ENCODE assay signal across 9 cellular contexts in the genomic region with DNA sequence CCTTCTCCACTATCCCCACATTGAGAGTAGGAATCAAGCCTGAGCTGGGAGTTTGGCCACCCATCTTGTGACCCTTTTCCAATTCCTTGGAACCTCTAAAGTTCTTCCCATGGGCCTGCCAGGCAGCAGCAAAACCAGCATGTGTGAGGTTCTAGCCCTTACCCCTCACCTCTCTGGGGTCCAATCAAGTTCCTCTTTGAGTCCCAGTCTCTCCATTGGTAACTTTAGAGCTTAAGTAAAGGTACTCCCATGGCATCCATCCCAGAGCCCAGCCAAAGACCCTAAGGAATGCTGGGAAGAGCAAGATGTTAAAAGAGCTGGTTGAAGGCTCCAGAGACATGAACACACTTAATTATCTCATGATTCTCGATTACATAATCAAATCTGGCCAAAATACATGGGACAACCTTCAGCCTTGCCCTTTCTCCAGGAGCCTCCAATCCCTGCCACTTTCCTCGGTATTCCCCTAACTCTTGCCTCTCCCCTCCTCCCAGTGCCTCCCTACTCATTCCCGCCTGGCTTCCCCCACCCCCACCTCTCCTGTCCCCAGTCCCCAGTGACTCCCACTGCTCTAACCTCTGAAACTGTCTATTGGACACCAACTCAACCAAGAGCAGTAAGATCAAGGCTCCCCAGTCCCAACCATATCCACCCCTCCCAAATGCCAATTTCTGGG. TPM values are rescaled to one million over a fixed set of nuclear protein-coding genes. Genes with fewer than 3 reads are reported as not detected.
DNase-seq lines count a peak whose midpoint lies in the region; ATAC-seq, FAIRE-seq and TF ChIP-seq lines count a peak whose summit lies in the region.
"Had no signal": no experiment of that assay in that cellular context is flagged by ENCODE, and none has a peak within 500 bp of the region (broad histone marks: within the 10 kb centered on the region; RNA-seq: fewer than 3 reads in every experiment).

No MANE protein-coding gene starts in this region.

- intact Hi-C loops in activated CD4-positive, alpha-beta memory T cell treated with anti-CD3 and anti-CD28 coated beads for 36 hours (cut with micrococcal nuclease): no loop called here
- intact Hi-C loops in adrenal gland (cut with DNase I): no loop called here

- no peak for TF ChIP-seq CTCF in adrenal gland (IDR thresholded peaks at IDR 0.05)
- TF ChIP-seq CTCF in thoracic aorta (IDR thresholded peaks at IDR 0.05): no peak

- H3K27ac Mint-ChIP-seq in activated CD4-positive, alpha-beta memory T cell treated with anti-CD3 and anti-CD28 coated beads, Interleukin-2, amount 10 ng/mL, durations not matched to agents 7 days and 5 days: no peak overlapping the region
- H3K27ac Mint-ChIP-seq in activated CD4-positive, alpha-beta memory T cell treated with anti-CD3 and anti-CD28 coated beads for 36 hours: no peak overlapping the region

- H3K9me3 ChIP-seq in adrenal gland (replicated peaks in 1 of 3): no peaks in the 10 kb centered on the region
- H3K9me3 ChIP-seq in thoracic aorta: no peaks in the 10 kb centered on the region
- H3K9me3 ChIP-seq: MG63 had no signal

- ATAC-seq in thoracic aorta (ENCODE audit: insufficient number of reproducible peaks, low FRiP score, low read depth): no peak

- TF ChIP-seq POLR2A in adrenal gland (IDR thresholded peaks at IDR 0.05) (no peak), H54 (IDR thresholded peaks at IDR 0.05; ENCODE audit: low read depth, low read length) (no peak)

- peaks cover 13% of the 10 kb centered on the region for H3K27me3 Mint-ChIP-seq in activated CD4-positive, alpha-beta memory T cell treated with anti-CD3 and anti-CD28 coated beads, Interleukin-2, amount 10 ng/mL, durations not matched to agents 7 days and 5 days
- H3K27me3 Mint-ChIP-seq in activated CD4-positive, alpha-beta memory T cell treated with anti-CD3 and anti-CD28 coated beads for 36 hours: no peaks in the 10 kb centered on the region

- H3K36me3 Mint-ChIP-seq in activated CD4-positive, alpha-beta memory T cell treated with anti-CD3 and anti-CD28 coated beads, Interleukin-2, amount 10 ng/mL, durations not matched to agents 7 days and 5 days (ENCODE audit: low read depth): peaks cover 22% of the 10 kb centered on the region
- H3K36me3 Mint-ChIP-seq in activated CD4-positive, alpha-beta memory T cell treated with anti-CD3 and anti-CD28 coated beads for 36 hours: peaks cover 10% of the 10 kb centered on the region

- no peaks in the 10 kb centered on the region for H3K27me3 ChIP-seq in adrenal gland
- no peaks in the 10 kb centered on the region for H3K27me3 ChIP-seq in thoracic aorta (replicated peaks; ENCODE audit: insufficient read depth)
- H3K27me3 ChIP-seq: MG63 had no signal

- H3K4me1 Mint-ChIP-seq in activated CD4-positive, alpha-beta memory T cell treated with anti-CD3 and anti-CD28 coated beads, Interleukin-2, amount 10 ng/mL, durations not matched to agents 7 days and 5 days: peaks cover 18% of the 10 kb centered on the region
- peaks cover 29% of the 10 kb centered on the region for H3K4me1 Mint-ChIP-seq in activated CD4-positive, alpha-beta memory T cell treated with anti-CD3 and anti-CD28 coated beads for 36 hours (ENCODE audit: low read depth)

- H3K4me3 ChIP-seq in adrenal gland (peak overlapping the region in 1 of 4 donors; percentile 87), thoracic aorta (peak overlapping the region; percentile 89)
- H3K4me3 ChIP-seq: MG63 had no signal

- no peak for FAIRE-seq in H54 (lab: Jason Lieb, UNC)

- peak overlapping the region; percentile 34 for H3K4me3 Mint-ChIP-seq in activated CD4-positive, alpha-beta memory T cell treated with anti-CD3 and anti-CD28 coated beads, Interleukin-2, amount 10 ng/mL, durations not matched to agents 7 days and 5 days
- H3K4me3 Mint-ChIP-seq in activated CD4-positive, alpha-beta memory T cell treated with anti-CD3 and anti-CD28 coated beads for 36 hours: no peak overlapping the region

- H3K27ac ChIP-seq in adrenal gland (peak overlapping the region in 4 of 5 donors; percentile 91 to 99 (median 98)), thoracic aorta (peak overlapping the region; percentile 95 to 100)

- DNase-seq in activated CD4-positive, alpha-beta memory T cell treated with anti-CD3 and anti-CD28 coated beads, Interleukin-2, amount 10 ng/mL, durations not matched to agents 7 days and 5 days: no peak
- no peak for DNase-seq in activated CD4-positive, alpha-beta memory T cell treated with anti-CD3 and anti-CD28 coated beads for 36 hours
- DNase-seq in adrenal gland (peak in 4 of 7 donors; percentile 49 to 63 (median 56)), mesenteric fat pad (ENCODE audit: low spot score) (peak; percentile 45), thoracic aorta (ENCODE audit: low spot score) (no peak), H54 (ENCODE audit: insufficient read length, low spot score) (no peak), pons (ENCODE audit: low spot score) (no peak), middle frontal gyrus (ENCODE audit: extremely low spot score, low spot score) (no peak)
- DNase-seq: MG63 had no signal

- POLR2A ChIA-PET in activated CD4-positive, alpha-beta memory T cell treated with anti-CD3 and anti-CD28 coated beads, Interleukin-2, amount 10 ng/mL, durations not matched to agents 7 days and 5 days (lab: Charles Lee): interaction anchor here (1.3 to 1.5 kb wide), 2 partner anchors 9 to 38 kb away, joined by 6 to 8 read pairs; no protein-coding TSS in a partner anchor
- POLR2A ChIA-PET in activated CD4-positive, alpha-beta memory T cell treated with anti-CD3 and anti-CD28 coated beads for 36 hours (lab: Charles Lee): interaction anchor here (1.0 to 1.5 kb wide), 2 partner anchors 38 to 197 kb away, joined by 3 to 6 read pairs; a partner anchor contains a TSS

- 30 to 52% (median 38%) methylated on average over 3 of the region's 3 CpGs for WGBS in adrenal gland, 4 donors

- H3K4me1 ChIP-seq in adrenal gland (replicated peaks in 1 of 2) (peaks cover 34 to 66% of the 10 kb centered on the region in 2 donors), thoracic aorta (ENCODE audit: control insufficient read depth in 1 of 2, low read depth in 2 of 2) (peaks cover 19 to 52% of the 10 kb centered on the region in 2 donors)

- H3K36me3 ChIP-seq in adrenal gland (replicated peaks in 1 of 2) (peaks cover 0 to 4% of the 10 kb centered on the region in 2 donors), thoracic aorta (peaks cover 2% of the 10 kb centered on the region)

- CTCF ChIA-PET in activated CD4-positive, alpha-beta memory T cell treated with anti-CD3 and anti-CD28 coated beads, Interleukin-2, amount 10 ng/mL, durations not matched to agents 7 days and 5 days (lab: Charles Lee): interaction anchor here (1.2 to 2.3 kb wide), 2 partner anchors 22 to 58 kb away, joined by 3 to 7 read pairs; a partner anchor contains a TSS
- CTCF ChIA-PET in activated CD4-positive, alpha-beta memory T cell treated with anti-CD3 and anti-CD28 coated beads for 36 hours (lab: Charles Lee): interaction anchor here (0.6 to 5.8 kb wide), 4 partner anchors 9 to 53 kb away, joined by 3 to 34 read pairs (median 4); a partner anchor contains a TSS

- H3K9me3 Mint-ChIP-seq in activated CD4-positive, alpha-beta memory T cell treated with anti-CD3 and anti-CD28 coated beads, Interleukin-2, amount 10 ng/mL, durations not matched to agents 7 days and 5 days: no peaks in the 10 kb centered on the region
- no peaks in the 10 kb centered on the region for H3K9me3 Mint-ChIP-seq in activated CD4-positive, alpha-beta memory T cell treated with anti-CD3 and anti-CD28 coated beads for 36 hours

RNA-seq across cellular contexts. Expression of a gene that starts 4.8 kb away (rescaled TPM):
- total RNA-seq in activated CD4-positive, alpha-beta memory T cell treated with anti-CD3 and anti-CD28 coated beads, Interleukin-2, amount 10 ng/mL, durations not matched to agents 7 days and 5 days: under 1 TPM; 0.78 to 0.83 TPM
- total RNA-seq in activated CD4-positive, alpha-beta memory T cell treated with anti-CD3 and anti-CD28 coated beads for 36 hours: 1 to 10 TPM; 1.8 to 2.4 TPM
- total RNA-seq in adrenal gland: 100 to 1,000 TPM in 7 of 8 donors, 10 to 100 TPM in 1; 55.8 to 268 (median 175) TPM
- polyA plus RNA-seq in adrenal gland: 1,000 to 10,000 TPM in 1 of 3 donors, 100 to 1,000 TPM in 1, 10 to 100 TPM in 1; 36.8 to 1,019 (median 396) TPM
- 210 TPM for total RNA-seq in mesenteric fat pad
- 100 to 1,000 TPM; 292 to 307 TPM for total RNA-seq in thoracic aorta

RNA-seq across cellular contexts. Expression of a gene that starts 34.2 kb away (rescaled TPM):
- total RNA-seq in activated CD4-positive, alpha-beta memory T cell treated with anti-CD3 and anti-CD28 coated beads, Interleukin-2, amount 10 ng/mL, durations not matched to agents 7 days and 5 days: 10 to 100 TPM; 31.2 to 31.3 TPM
- 10 to 100 TPM; 32.8 to 35.4 TPM for total RNA-seq in activated CD4-positive, alpha-beta memory T cell treated with anti-CD3 and anti-CD28 coated beads for 36 hours
- total RNA-seq in adrenal gland: 10 to 100 TPM; 32.1 to 74.6 (median 46.7) TPM
- 10 to 100 TPM; 16.4 to 52.8 (median 29.0) TPM for polyA plus RNA-seq in adrenal gland
- total RNA-seq in mesenteric fat pad: 46.2 TPM
- 10 to 100 TPM; 68.0 to 94.8 TPM for total RNA-seq in thoracic aorta

RNA-seq across cellular contexts. Expression of a gene that starts 38.8 kb away (rescaled TPM):
- total RNA-seq in activated CD4-positive, alpha-beta memory T cell treated with anti-CD3 and anti-CD28 coated beads, Interleukin-2, amount 10 ng/mL, durations not matched to agents 7 days and 5 days: 100 to 1,000 TPM; 303 to 311 TPM
- 100 to 1,000 TPM; 686 to 718 TPM for total RNA-seq in activated CD4-positive, alpha-beta memory T cell treated with anti-CD3 and anti-CD28 coated beads for 36 hours
- total RNA-seq in adrenal gland (100 to 1,000 TPM; 324 to 800 (median 570) TPM), mesenteric fat pad (393 TPM), thoracic aorta (100 to 1,000 TPM; 279 to 338 TPM)
- 100 to 1,000 TPM in 2 of 3 donors, 10 to 100 TPM in 1; 77.1 to 282 (median 138) TPM for polyA plus RNA-seq in adrenal gland

RNA-seq across cellular contexts. Expression of a gene that starts 52.4 kb away (rescaled TPM):
- total RNA-seq in activated CD4-positive, alpha-beta memory T cell treated with anti-CD3 and anti-CD28 coated beads, Interleukin-2, amount 10 ng/mL, durations not matched to agents 7 days and 5 days: 1 to 10 TPM in 1 of 2 experiments, under 1 TPM in 1; 0.38 to 1.2 TPM
- total RNA-seq in activated CD4-positive, alpha-beta memory T cell treated with anti-CD3 and anti-CD28 coated beads for 36 hours: 1 to 10 TPM; 4.1 to 4.9 TPM
- 100 to 1,000 TPM in 6 of 8 donors, 10 to 100 TPM in 2; 39.5 to 559 (median 212) TPM for total RNA-seq in adrenal gland
- polyA plus RNA-seq in adrenal gland: 100 to 1,000 TPM in 2 of 3 donors, 10 to 100 TPM in 1; 26.4 to 478 (median 337) TPM
- 195 TPM for total RNA-seq in mesenteric fat pad
- 1,000 to 10,000 TPM; 1,999 to 2,150 TPM for total RNA-seq in thoracic aorta

RNA-seq across cellular contexts. Expression of a gene that starts 58.3 kb away (rescaled TPM):
- total RNA-seq in activated CD4-positive, alpha-beta memory T cell treated with anti-CD3 and anti-CD28 coated beads, Interleukin-2, amount 10 ng/mL, durations not matched to agents 7 days and 5 days: 1 to 10 TPM; 1.4 to 1.5 TPM
- 1 to 10 TPM; 1.1 to 1.5 TPM for total RNA-seq in activated CD4-positive, alpha-beta memory T cell treated with anti-CD3 and anti-CD28 coated beads for 36 hours
- total RNA-seq in adrenal gland: under 1 TPM in 1 of 8 donors, not detected in 7; 0.79 TPM
- under 1 TPM in 2 of 3 donors, not detected in 1; 0.34 to 0.48 TPM for polyA plus RNA-seq in adrenal gland
- total RNA-seq in mesenteric fat pad: not detected
- under 1 TPM; 0.81 to 0.99 TPM for total RNA-seq in thoracic aorta

Comparison
In these comparisons a context has a peak if more than half of its experiments do, and no peak if none do; other contexts are left out.
1. DNase-seq: peak in adrenal gland (4 of 7) and mesenteric fat pad (single experiment); none in activated CD4-positive, alpha-beta memory T cell treated with anti-CD3 and anti-CD28 coated beads, Interleukin-2, amount 10 ng/mL, durations not matched to agents 7 days and 5 days (single experiment), activated CD4-positive, alpha-beta memory T cell treated with anti-CD3 and anti-CD28 coated beads for 36 hours (single experiment), thoracic aorta (single experiment), H54 (single experiment), pons (single experiment) and middle frontal gyrus (single experiment).
2. RNA of a gene that starts 4.8 kb away (total RNA-seq): 292 to 307 TPM in thoracic aorta, 210 TPM in mesenteric fat pad (single experiment) and 55.8 to 268 TPM in adrenal gland; 1.8 to 2.4 TPM in activated CD4-positive, alpha-beta memory T cell treated with anti-CD3 and anti-CD28 coated beads for 36 hours and 0.78 to 0.83 TPM in activated CD4-positive, alpha-beta memory T cell treated with anti-CD3 and anti-CD28 coated beads, Interleukin-2, amount 10 ng/mL, durations not matched to agents 7 days and 5 days; every median in the first group is over 10 times any median in the second.